ENCODE assay signal across 12 cellular contexts in the genomic region with DNA sequence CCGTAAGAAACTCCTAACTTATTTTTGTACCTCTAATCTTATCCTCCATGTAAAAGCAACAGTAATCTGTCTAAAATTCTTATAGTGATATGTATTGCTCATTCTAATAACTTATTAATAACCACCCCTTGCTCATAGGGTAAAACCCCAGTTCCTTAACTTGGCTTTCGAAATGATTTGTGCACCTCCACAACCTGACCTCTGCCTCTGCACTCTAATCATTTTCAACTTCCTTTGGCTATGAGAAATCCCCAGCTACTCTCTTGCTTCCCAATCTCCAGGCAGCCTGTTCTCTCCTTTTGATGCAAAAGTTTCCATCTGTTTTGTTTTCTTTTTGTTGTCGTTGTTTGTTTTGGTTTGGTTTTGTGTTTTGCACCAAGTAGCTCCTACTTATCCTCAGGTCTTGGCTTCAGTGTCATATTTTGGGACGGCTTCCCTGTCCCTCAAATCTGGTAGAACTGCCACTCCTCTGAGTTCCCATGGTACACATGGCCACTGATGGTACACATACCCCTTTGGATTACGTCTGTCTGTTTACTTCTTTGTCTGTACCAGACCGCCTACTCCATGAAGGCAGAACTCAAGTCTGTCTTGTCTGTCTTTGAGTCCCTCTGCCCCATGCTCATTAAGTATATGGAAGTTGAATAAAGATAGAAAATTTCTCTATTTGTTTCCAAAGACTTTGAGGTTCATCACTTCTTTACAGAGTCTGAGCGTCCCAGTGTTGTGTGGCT.
DNase-seq lines count a peak whose midpoint lies in the region; ATAC-seq and TF ChIP-seq lines count a peak whose summit lies in the region.
"Had no signal": no experiment of that assay in that cellular context is flagged by ENCODE, and none has a peak within 500 bp of the region (broad histone marks: within the 10 kb centered on the region; RNA-seq: fewer than 3 reads in every experiment).

No MANE protein-coding gene starts in this region.

- peaks cover 51% of the 10 kb centered on the region for H3K4me1 Mint-ChIP-seq in Calu3 (ENCODE audit: low read depth, unreplicated experiment)

- H4K20me1 ChIP-seq in OCI-LY7 (ENCODE audit: insufficient read depth, low read length) = no peaks in the 10 kb centered on the region

- H3K27me3 Mint-ChIP-seq in Calu3 (ENCODE audit: unreplicated experiment) = no peaks in the 10 kb centered on the region
- H3K27me3 Mint-ChIP-seq: CD4-positive, alpha-beta T cell had no signal

- no peak for TF ChIP-seq CTCF in GM12865 (IDR thresholded peaks at IDR 0.05; ENCODE audit: insufficient read depth, low read depth, low read length, missing control alignments)
- no peak for TF ChIP-seq CTCF in OCI-LY7 (conservative IDR thresholded peaks at IDR 0.05; ENCODE audit: low read length)
- no peak for TF ChIP-seq CTCF in Calu3 (IDR thresholded peaks at IDR 0.05; ENCODE audit: unreplicated experiment)

- H3K36me3 Mint-ChIP-seq in Calu3 (ENCODE audit: insufficient read depth, unreplicated experiment) = no peaks in the 10 kb centered on the region

- H3K4me2 ChIP-seq in OCI-LY7 (ENCODE audit: low read length) = no peak overlapping the region

- POLR2A ChIA-PET in OCI-LY7 (lab: Charles Lee) = interaction anchor here (0.5 to 0.7 kb wide), 2 partner anchors 74 to 79 kb away, joined by 3 to 4 read pairs; no protein-coding TSS in a partner anchor

- no peak overlapping the region for H3K27ac Mint-ChIP-seq in Calu3 (ENCODE audit: unreplicated experiment)
- H3K27ac Mint-ChIP-seq: CD4-positive, alpha-beta T cell had no signal

- BruUV-seq in OCI-LY7 (replicated peaks; lab: Mats Ljungman, UMichigan) = no TSS peak
- no TSS peak for BruUV-seq in Calu3 (replicated peaks; lab: Mats Ljungman, UMichigan)

- intact Hi-C loops in OCI-LY7 (cut with micrococcal nuclease; ENCODE audit: unreplicated experiment) = no loop called here
- intact Hi-C loops in Calu3 (cut with micrococcal nuclease; ENCODE audit: unreplicated experiment) = loop anchor here (5.0 kb wide), 1 partner anchor 159 kb away; no protein-coding TSS in a partner anchor
- intact Hi-C loops in Right ventricle myocardium inferior (cut with DNase I) = no loop called here

- no peak overlapping the region for H2AFZ ChIP-seq in OCI-LY7 (ENCODE audit: low read length)

- no peaks in the 10 kb centered on the region for H3K4me1 ChIP-seq in OCI-LY7 (ENCODE audit: insufficient read depth, low read length, poor library complexity, severe bottlenecking)

- no peaks in the 10 kb centered on the region for H3K9me3 ChIP-seq in OCI-LY7 (ENCODE audit: low read length)
- H3K9me3 ChIP-seq: heart right ventricle had no signal

- ATAC-seq in HG02798 (IDR thresholded peaks at IDR 0.05; ENCODE audit: poor library complexity, unreplicated experiment) (peak; percentile 90), HG03575 (IDR thresholded peaks at IDR 0.05; ENCODE audit: extremely low read depth, insufficient number of reproducible peaks, low FRiP score, unreplicated experiment) (peak; percentile 97), Right ventricle myocardium inferior (no peak)
- ATAC-seq: heart right ventricle had no signal

- H3K36me3 ChIP-seq in OCI-LY7 (ENCODE audit: insufficient read depth, low read length) = no peaks in the 10 kb centered on the region
- H3K36me3 ChIP-seq: heart right ventricle had no signal

- DNase-seq in GM12865 (ENCODE audit: low read depth) = peak; percentile 77
- peak; percentile 13 for DNase-seq in GM19240 (ENCODE audit: insufficient read length, low spot score)
- DNase-seq in T-helper 9 cell = no peak
- DNase-seq in OCI-LY7 (ENCODE audit: low spot score) = no peak
- no peak for DNase-seq in Calu3
- DNase-seq in Right ventricle myocardium inferior (ENCODE audit: missing footprints) = no peak
- DNase-seq: CD4-positive, alpha-beta T cell; heart right ventricle; RPMI8226; stimulated activated CD4-positive, alpha-beta T cell treated with anti-CD3 and anti-CD28 coated beads, Interleukin-4, amount 100 ng/mL, for 4 hours had no signal

- H3K4me3 Mint-ChIP-seq in Calu3 (ENCODE audit: low read depth, unreplicated experiment) = no peak overlapping the region
- H3K4me3 Mint-ChIP-seq: CD4-positive, alpha-beta T cell had no signal

- CTCF ChIA-PET in OCI-LY7 (lab: Charles Lee; ENCODE audit: unreplicated experiment) = no interaction called here
- CTCF ChIA-PET in Calu3 (lab: Charles Lee) = no interaction called here

- H3K27ac ChIP-seq in OCI-LY7 (ENCODE audit: low read depth, low read length, poor library complexity, severe bottlenecking) = no peak overlapping the region
- H3K27ac ChIP-seq: heart right ventricle had no signal

- no peaks in the 10 kb centered on the region for H3K9me2 ChIP-seq in OCI-LY7 (ENCODE audit: insufficient read depth, low read length)

- H3K4me3 ChIP-seq in GM12865 (ENCODE audit: low read depth, low read length) (no peak overlapping the region), OCI-LY7 (ENCODE audit: low read depth, low read length, poor library complexity, severe bottlenecking) (no peak overlapping the region)
- H3K4me3 ChIP-seq: heart right ventricle had no signal

- H3K79me2 ChIP-seq in OCI-LY7 (ENCODE audit: insufficient read depth, low read depth, low read length) = no peaks in the 10 kb centered on the region

- peaks cover 2% of the 10 kb centered on the region for H3K9me3 Mint-ChIP-seq in Calu3 (ENCODE audit: low read depth, unreplicated experiment)

Comparison
In these comparisons a context has a peak if more than half of its experiments do, and no peak if none do; other contexts are left out.
1. DNase-seq: peak in GM12865 (single experiment) and GM19240 (single experiment); none in T-helper 9 cell (single experiment), OCI-LY7 (single experiment), Calu3 (single experiment) and Right ventricle myocardium inferior (single experiment).